Comparison of ENCODE assay signal across 1 cellular context in genomic region chr5:177409043-177409801, GRCh38.
A peak's percentile ranks its signal among the peaks of the same experiment; 100 is the strongest.
TF ChIP-seq lines count a peak whose summit lies in the region.

Gene F12, minus strand, starts transcription at chr5:177409564. Its CDS starts 37 bp downstream, at chr5:177409527.

TF ChIP-seq in HepG2, 621 proteins besides CTCF, POLR2A, EP300 and RAD21 (continued from another document and continues in another):
- TF ChIP-seq PLSCR1 (CRISPR knock-in tag; IDR thresholded peaks at IDR 0.05; ENCODE audit: borderline replicate concordance) (no peak), ZNF431 (CRISPR knock-in tag; IDR thresholded peaks at IDR 0.05; ENCODE audit: borderline replicate concordance, low read depth) (no peak), SALL2 (CRISPR knock-in tag; IDR thresholded peaks at IDR 0.05) (no peak), SOX6 (IDR thresholded peaks at IDR 0.05) (no peak), SOX6 (CRISPR knock-in tag; IDR thresholded peaks at IDR 0.05) (peak; percentile 65), EHMT2 (IDR thresholded peaks at IDR 0.05; ENCODE audit: borderline replicate concordance, low read depth, low read length) (no peak), AFF4 (CRISPR knock-in tag; IDR thresholded peaks at IDR 0.05) (no peak), NCOA5 (CRISPR knock-in tag; IDR thresholded peaks at IDR 0.05) (no peak), TFAP4 (IDR thresholded peaks at IDR 0.05; ENCODE audit: borderline replicate concordance, low read depth) (peak; percentile 56; the same call in 1 of the 2 replicates), ZBTB46 (CRISPR knock-in tag; IDR thresholded peaks at IDR 0.05; ENCODE audit: borderline replicate concordance) (no peak), MIER3 (CRISPR knock-in tag; IDR thresholded peaks at IDR 0.05; ENCODE audit: borderline replicate concordance) (no peak), LCORL (IDR thresholded peaks at IDR 0.05) (no peak), LCORL (CRISPR knock-in tag; IDR thresholded peaks at IDR 0.05) (peak; percentile 67; the same call in 1 of the 2 replicates), FOSL2 (CRISPR knock-in tag; IDR thresholded peaks at IDR 0.05) (no peak), MAX (IDR thresholded peaks at IDR 0.05) (peak; percentile 65), GPN1 (CRISPR knock-in tag; IDR thresholded peaks at IDR 0.05; ENCODE audit: borderline replicate concordance) (no peak), EZH2 (conservative IDR thresholded peaks at IDR 0.05; ENCODE audit: low read depth, low read length) (no peak), ZFP36L2 (CRISPR knock-in tag; IDR thresholded peaks at IDR 0.05) (no peak), THRA (CRISPR knock-in tag; IDR thresholded peaks at IDR 0.05; ENCODE audit: borderline replicate concordance) (no peak), ZNF777 (CRISPR knock-in tag; IDR thresholded peaks at IDR 0.05) (no peak), MAF1 (CRISPR knock-in tag; IDR thresholded peaks at IDR 0.05; ENCODE audit: borderline replicate concordance) (no peak), ZNF782 (CRISPR knock-in tag; IDR thresholded peaks at IDR 0.05; ENCODE audit: borderline replicate concordance) (no peak), GABPB1 (CRISPR knock-in tag; IDR thresholded peaks at IDR 0.05) (peak; percentile 31; the same call in 1 of the 2 replicates), KDM2A (CRISPR knock-in tag; IDR thresholded peaks at IDR 0.05; ENCODE audit: borderline replicate concordance, low read depth) (no peak), ZNF33A (CRISPR knock-in tag; IDR thresholded peaks at IDR 0.05; ENCODE audit: borderline replicate concordance) (no peak), ARID3A (IDR thresholded peaks at IDR 0.05; ENCODE audit: low read depth, low read length) (no peak), SP5 (CRISPR knock-in tag; IDR thresholded peaks at IDR 0.05; ENCODE audit: borderline replicate concordance, low read depth) (no peak), SKI (IDR thresholded peaks at IDR 0.05; ENCODE audit: partially characterized antibody) (no peak), RCOR2 (CRISPR knock-in tag; IDR thresholded peaks at IDR 0.05) (no peak), ZNF839 (CRISPR knock-in tag; IDR thresholded peaks at IDR 0.05; ENCODE audit: borderline replicate concordance) (no peak), ZNF768 (CRISPR knock-in tag; IDR thresholded peaks at IDR 0.05) (no peak), PBX2 (CRISPR knock-in tag; IDR thresholded peaks at IDR 0.05) (no peak), CBX2 (IDR thresholded peaks at IDR 0.05; ENCODE audit: low read depth, low read length) (no peak), CBX2 (CRISPR knock-in tag; IDR thresholded peaks at IDR 0.05; ENCODE audit: low read depth) (no peak), ZNF737 (CRISPR knock-in tag; IDR thresholded peaks at IDR 0.05; ENCODE audit: borderline replicate concordance) (no peak), HIC2 (CRISPR knock-in tag; IDR thresholded peaks at IDR 0.05; ENCODE audit: low read depth) (0 out of 2 replicates have a peak, but pooled peaks have one; percentile 42), SNAPC5 (CRISPR knock-in tag; IDR thresholded peaks at IDR 0.05; ENCODE audit: borderline replicate concordance) (no peak), RXRA (CRISPR knock-in tag; IDR thresholded peaks at IDR 0.05) (no peak), ZNF790 (CRISPR knock-in tag; IDR thresholded peaks at IDR 0.05; ENCODE audit: borderline replicate concordance) (no peak), THAP11 (CRISPR knock-in tag; IDR thresholded peaks at IDR 0.05) (no peak; the same call in 1 of the 2 replicates), KMT2B (CRISPR knock-in tag; IDR thresholded peaks at IDR 0.05) (no peak), ZNF263 (CRISPR knock-in tag; IDR thresholded peaks at IDR 0.05) (no peak), RBM22 (optimal IDR thresholded peaks at IDR 0.05; ENCODE audit: low read length) (no peak), NPAS2 (CRISPR knock-in tag; IDR thresholded peaks at IDR 0.05; ENCODE audit: borderline replicate concordance) (no peak), ZNF343 (CRISPR knock-in tag; IDR thresholded peaks at IDR 0.05) (0 out of 2 replicates have a peak, but pooled peaks have one; percentile 43), ZNF121 (CRISPR knock-in tag; IDR thresholded peaks at IDR 0.05) (no peak), ZNF580 (CRISPR knock-in tag; IDR thresholded peaks at IDR 0.05; ENCODE audit: borderline replicate concordance, low read depth) (no peak), ZNF432 (CRISPR knock-in tag; IDR thresholded peaks at IDR 0.05; ENCODE audit: borderline replicate concordance) (no peak), ZSCAN30 (CRISPR knock-in tag; IDR thresholded peaks at IDR 0.05) (no peak), SNAPC2 (CRISPR knock-in tag; IDR thresholded peaks at IDR 0.05) (no peak), MTA1 (CRISPR knock-in tag; IDR thresholded peaks at IDR 0.05; ENCODE audit: borderline replicate concordance) (peak; percentile 93), KLF12 (CRISPR knock-in tag; IDR thresholded peaks at IDR 0.05; ENCODE audit: borderline replicate concordance) (no peak), XRCC5 (optimal IDR thresholded peaks at IDR 0.05; ENCODE audit: low read length) (no peak), E2F5 (CRISPR knock-in tag; conservative IDR thresholded peaks at IDR 0.05) (no peak), SP2 (CRISPR knock-in tag; IDR thresholded peaks at IDR 0.05) (no peak), SOX13 (IDR thresholded peaks at IDR 0.05) (no peak), SOX13 (CRISPR knock-in tag; conservative IDR thresholded peaks at IDR 0.05 in 1 of 2, IDR thresholded peaks at IDR 0.05 in 1 of 2) (no peak), HOXA3 (CRISPR knock-in tag; IDR thresholded peaks at IDR 0.05) (peak; percentile 57; the same call in 1 of the 2 replicates), ZNF441 (CRISPR knock-in tag; IDR thresholded peaks at IDR 0.05; ENCODE audit: borderline replicate concordance) (no peak), ARID2 (CRISPR knock-in tag; IDR thresholded peaks at IDR 0.05; ENCODE audit: borderline replicate concordance) (no peak)
